Comparison of ENCODE assay signal across 3 cellular contexts in the genomic region with DNA sequence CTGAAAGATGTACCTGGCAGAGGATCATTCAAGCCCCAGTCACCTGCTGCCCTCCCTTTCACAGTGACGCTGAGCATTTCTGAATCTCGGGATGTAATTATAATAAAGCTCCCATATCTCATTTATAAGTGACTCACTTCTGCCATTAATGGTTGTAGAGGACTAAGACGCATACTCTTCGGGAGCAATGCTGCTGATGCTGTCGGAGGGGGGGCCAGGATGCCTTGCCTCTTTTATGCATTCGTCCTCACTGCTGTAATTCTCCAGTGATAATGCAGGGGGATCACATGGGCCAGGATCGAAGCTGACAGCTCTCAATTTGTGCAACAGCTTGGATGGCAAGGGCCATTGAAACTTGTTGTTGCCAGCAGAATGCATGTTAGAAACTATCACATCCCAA.
TF ChIP-seq lines count a peak whose summit lies in the region.

No MANE protein-coding gene starts in this region.

TF ChIP-seq in IMR-90, 13 proteins besides CTCF, POLR2A, EP300 and RAD21:
- no peak for TF ChIP-seq BHLHE40 (IDR thresholded peaks at IDR 0.05; ENCODE audit: low read depth, low read length)

TF ChIP-seq in SK-N-SH, 30 proteins besides CTCF, POLR2A, EP300 and RAD21:
- TF ChIP-seq FOSL2 (IDR thresholded peaks at IDR 0.05; ENCODE audit: borderline replicate concordance, low read depth) (no peak), MXI1 (IDR thresholded peaks at IDR 0.05; ENCODE audit: low read depth, low read length) (no peak), GATA2 (CRISPR knock-in tag; IDR thresholded peaks at IDR 0.05) (no peak), GABPA (IDR thresholded peaks at IDR 0.05; ENCODE audit: low read depth) (no peak), ELF1 (IDR thresholded peaks at IDR 0.05) (no peak)
- TF ChIP-seq, protein P1, sequence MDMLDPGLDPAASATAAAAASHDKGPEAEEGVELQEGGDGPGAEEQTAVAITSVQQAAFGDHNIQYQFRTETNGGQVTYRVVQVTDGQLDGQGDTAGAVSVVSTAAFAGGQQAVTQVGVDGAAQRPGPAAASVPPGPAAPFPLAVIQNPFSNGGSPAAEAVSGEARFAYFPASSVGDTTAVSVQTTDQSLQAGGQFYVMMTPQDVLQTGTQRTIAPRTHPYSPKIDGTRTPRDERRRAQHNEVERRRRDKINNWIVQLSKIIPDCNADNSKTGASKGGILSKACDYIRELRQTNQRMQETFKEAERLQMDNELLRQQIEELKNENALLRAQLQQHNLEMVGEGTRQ (IDR thresholded peaks at IDR 0.05; ENCODE audit: borderline replicate concordance, low read depth, low read length), result no peak
- TF ChIP-seq, protein P2, sequence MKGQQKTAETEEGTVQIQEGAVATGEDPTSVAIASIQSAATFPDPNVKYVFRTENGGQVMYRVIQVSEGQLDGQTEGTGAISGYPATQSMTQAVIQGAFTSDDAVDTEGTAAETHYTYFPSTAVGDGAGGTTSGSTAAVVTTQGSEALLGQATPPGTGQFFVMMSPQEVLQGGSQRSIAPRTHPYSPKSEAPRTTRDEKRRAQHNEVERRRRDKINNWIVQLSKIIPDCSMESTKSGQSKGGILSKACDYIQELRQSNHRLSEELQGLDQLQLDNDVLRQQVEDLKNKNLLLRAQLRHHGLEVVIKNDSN (IDR thresholded peaks at IDR 0.05; ENCODE audit: borderline replicate concordance, low read depth), result no peak
- TF ChIP-seq, protein P3, sequence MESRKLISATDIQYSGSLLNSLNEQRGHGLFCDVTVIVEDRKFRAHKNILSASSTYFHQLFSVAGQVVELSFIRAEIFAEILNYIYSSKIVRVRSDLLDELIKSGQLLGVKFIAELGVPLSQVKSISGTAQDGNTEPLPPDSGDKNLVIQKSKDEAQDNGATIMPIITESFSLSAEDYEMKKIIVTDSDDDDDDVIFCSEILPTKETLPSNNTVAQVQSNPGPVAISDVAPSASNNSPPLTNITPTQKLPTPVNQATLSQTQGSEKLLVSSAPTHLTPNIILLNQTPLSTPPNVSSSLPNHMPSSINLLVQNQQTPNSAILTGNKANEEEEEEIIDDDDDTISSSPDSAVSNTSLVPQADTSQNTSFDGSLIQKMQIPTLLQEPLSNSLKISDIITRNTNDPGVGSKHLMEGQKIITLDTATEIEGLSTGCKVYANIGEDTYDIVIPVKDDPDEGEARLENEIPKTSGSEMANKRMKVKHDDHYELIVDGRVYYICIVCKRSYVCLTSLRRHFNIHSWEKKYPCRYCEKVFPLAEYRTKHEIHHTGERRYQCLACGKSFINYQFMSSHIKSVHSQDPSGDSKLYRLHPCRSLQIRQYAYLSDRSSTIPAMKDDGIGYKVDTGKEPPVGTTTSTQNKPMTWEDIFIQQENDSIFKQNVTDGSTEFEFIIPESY (IDR thresholded peaks at IDR 0.05; ENCODE audit: borderline replicate concordance, low read depth), result no peak

TF ChIP-seq in neural cell, 6 proteins besides CTCF, POLR2A, EP300 and RAD21:
- TF ChIP-seq SMC3 (conservative IDR thresholded peaks at IDR 0.05; ENCODE audit: poor library complexity), result no peak
- peak; percentile 8 for TF ChIP-seq POLR2AphosphoS5 (IDR thresholded peaks at IDR 0.05)
